Comparison of ENCODE assay signal across 1 cellular context in the genomic region with DNA sequence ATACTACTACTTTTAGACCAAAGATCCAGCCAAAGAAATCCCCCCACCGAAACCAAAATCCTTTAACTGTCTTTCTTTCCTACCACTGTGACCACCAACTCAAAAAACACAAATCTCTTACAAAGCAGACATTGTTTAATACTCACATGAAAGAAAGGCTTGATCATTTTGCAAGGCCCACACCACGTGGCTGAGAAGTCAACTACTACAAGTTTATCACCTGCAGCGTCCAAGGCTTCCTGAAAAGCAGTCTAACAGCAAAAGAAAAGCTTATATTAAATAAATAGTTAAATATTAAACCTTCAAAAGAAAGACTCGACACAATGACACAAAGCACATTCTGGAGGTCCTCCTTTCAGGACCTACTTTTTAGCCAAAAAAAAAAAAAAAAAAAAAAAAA.
TF ChIP-seq lines count a peak whose summit lies in the region.

No MANE protein-coding gene starts in this region.

TF ChIP-seq in IMR-90, 13 proteins besides CTCF, POLR2A, EP300 and RAD21 (continued from another document):
- TF ChIP-seq, protein P1, sequence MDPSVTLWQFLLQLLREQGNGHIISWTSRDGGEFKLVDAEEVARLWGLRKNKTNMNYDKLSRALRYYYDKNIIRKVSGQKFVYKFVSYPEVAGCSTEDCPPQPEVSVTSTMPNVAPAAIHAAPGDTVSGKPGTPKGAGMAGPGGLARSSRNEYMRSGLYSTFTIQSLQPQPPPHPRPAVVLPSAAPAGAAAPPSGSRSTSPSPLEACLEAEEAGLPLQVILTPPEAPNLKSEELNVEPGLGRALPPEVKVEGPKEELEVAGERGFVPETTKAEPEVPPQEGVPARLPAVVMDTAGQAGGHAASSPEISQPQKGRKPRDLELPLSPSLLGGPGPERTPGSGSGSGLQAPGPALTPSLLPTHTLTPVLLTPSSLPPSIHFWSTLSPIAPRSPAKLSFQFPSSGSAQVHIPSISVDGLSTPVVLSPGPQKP (IDR thresholded peaks at IDR 0.05; ENCODE audit: borderline replicate concordance, low read depth, low read length): no peak
- TF ChIP-seq CHD1 (IDR thresholded peaks at IDR 0.05; ENCODE audit: low read depth, low read length): no peak
- no peak for TF ChIP-seq CEBPB (IDR thresholded peaks at IDR 0.05; ENCODE audit: low read depth, low read length)
- no peak for TF ChIP-seq SMC3 (IDR thresholded peaks at IDR 0.05; ENCODE audit: low read depth, low read length)
- no peak for TF ChIP-seq NFE2L2 (IDR thresholded peaks at IDR 0.05; ENCODE audit: low read depth, low read length)
- no peak for TF ChIP-seq BHLHE40 (IDR thresholded peaks at IDR 0.05; ENCODE audit: low read depth, low read length)
- TF ChIP-seq MAFK (IDR thresholded peaks at IDR 0.05; ENCODE audit: low read depth, low read length): no peak
- TF ChIP-seq RCOR1 (IDR thresholded peaks at IDR 0.05; ENCODE audit: insufficient replicate concordance, low read length): no peak
